ENCODE assay signal across 9 cellular contexts in the genomic region with DNA sequence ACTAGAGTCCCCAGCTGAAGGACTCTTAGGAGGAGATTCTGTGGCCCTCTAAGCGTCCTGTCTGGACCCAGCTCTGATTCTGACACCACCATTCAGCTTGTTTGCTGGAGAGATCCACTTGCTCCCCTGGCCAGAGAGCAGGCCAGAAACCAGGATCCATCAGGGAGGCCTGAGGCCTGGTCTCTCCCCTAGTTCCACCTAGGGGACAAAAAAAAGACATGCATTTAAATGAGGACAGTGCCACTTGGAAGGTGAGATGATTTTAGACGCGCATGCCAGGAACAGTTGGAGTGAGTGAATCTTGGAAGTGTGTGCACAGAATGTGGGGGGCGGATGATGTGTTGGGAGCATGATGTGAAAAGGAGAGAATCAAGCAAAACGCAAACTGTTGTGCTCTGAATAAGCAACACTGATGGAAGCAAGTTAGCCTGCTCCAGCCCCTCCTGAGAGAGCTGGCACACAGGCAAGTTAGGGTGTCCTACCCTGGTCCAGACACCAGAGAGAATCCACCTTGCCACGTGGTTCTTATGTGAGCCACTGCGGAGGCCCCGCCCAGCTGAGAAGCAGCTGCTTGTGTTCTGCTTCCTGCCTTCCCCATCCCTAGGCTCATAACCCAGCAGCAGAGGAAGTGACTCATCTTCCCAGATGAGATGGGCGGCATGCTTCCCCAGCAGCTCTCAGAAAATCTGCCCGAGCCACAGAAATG. TPM values are rescaled to one million over a fixed set of nuclear protein-coding genes. Genes with fewer than 3 reads are reported as not detected.
A peak's percentile ranks its signal among the peaks of the same experiment; 100 is the strongest.
DNase-seq lines count a peak whose midpoint lies in the region; ATAC-seq, FAIRE-seq and TF ChIP-seq lines count a peak whose summit lies in the region.
"Had no signal": no experiment of that assay in that cellular context is flagged by ENCODE, and none has a peak within 500 bp of the region (broad histone marks: within the 10 kb centered on the region; RNA-seq: fewer than 3 reads in every experiment).

No MANE protein-coding gene starts in this region.

- H3K9ac ChIP-seq in HCT116 (ENCODE audit: low read length) (peak overlapping the region; percentile 5; the same call in 1 of the 2 replicates), HepG2 (ENCODE audit: insufficient read depth, low read depth, low read length) (no peak overlapping the region)

- H3K4me3 ChIP-seq in HCT116 (replicated peaks in 1 of 2; ENCODE audit: low read depth in 1 of 2, low read length in 2 of 2), result peak overlapping the region in 1 of 2 experiments; percentile 16; a peak in 1 of 4 replicates
- no peak overlapping the region for H3K4me3 ChIP-seq in HepG2 (replicated peaks in 1 of 3; ENCODE audit: insufficient read depth in 1 of 3, low read depth in 2 of 3, low read length in 3 of 3)
- H3K4me3 ChIP-seq: breast epithelium had no signal

- H3K27me3 ChIP-seq in HCT116 (ENCODE audit: insufficient read depth, low read length) (no peaks in the 10 kb centered on the region), HepG2 (ENCODE audit: control insufficient read depth in 1 of 2, insufficient read depth in 2 of 2, low read length in 2 of 2) (peaks cover 1 to 6% of the 10 kb centered on the region in 2 experiments; a peak in 2 of 5 replicates)
- H3K27me3 ChIP-seq: breast epithelium had no signal

- H3K4me1 ChIP-seq in HCT116 (ENCODE audit: control insufficient read depth in 1 of 2, insufficient read depth in 2 of 2, low read length in 2 of 2) (peaks cover 10 to 28% of the 10 kb centered on the region in 2 experiments), HepG2 (ENCODE audit: insufficient read depth, low read length) (peaks cover 55% of the 10 kb centered on the region)
- H3K4me1 ChIP-seq: breast epithelium had no signal

- TF ChIP-seq EP300 in HepG2 (IDR thresholded peaks at IDR 0.05; ENCODE audit: low read depth in 2 of 2, low read length in 2 of 2) (no peak), HepG2 (CRISPR knock-in tag; IDR thresholded peaks at IDR 0.05; ENCODE audit: borderline replicate concordance) (no peak)

- no peaks in the 10 kb centered on the region for H3K9me2 ChIP-seq in HCT116 (ENCODE audit: insufficient read depth)

- intact Hi-C loops in HCT116 (cut with micrococcal nuclease), result no loop called here
- intact Hi-C loops in HepG2 (cut with micrococcal nuclease; ENCODE audit: unreplicated experiment), result loop anchor here (5.0 kb wide), 1 partner anchor 111 kb away; no protein-coding TSS in a partner anchor

- no peak for TF ChIP-seq CTCF in HCT116 (IDR thresholded peaks at IDR 0.05 in 2 of 3, conservative IDR thresholded peaks at IDR 0.05 in 1 of 3; ENCODE audit: borderline replicate concordance in 1 of 3, insufficient read depth in 1 of 3, low read depth in 2 of 3, low read length in 2 of 3)
- TF ChIP-seq CTCF in HepG2 (CRISPR knock-in tag; IDR thresholded peaks at IDR 0.05), result no peak; the same call in 1 of the 2 replicates
- no peak for TF ChIP-seq CTCF in D721Med (IDR thresholded peaks at IDR 0.05; ENCODE audit: insufficient read depth, missing control alignments)

- CTCF ChIA-PET in HCT116 (lab: Charles Lee) (interaction anchor here (0.8 to 9.1 kb wide), 14 partner anchors 27 to 213 kb away, joined by 3 to 255 read pairs (median 5); a partner anchor contains a TSS), HepG2 (lab: Yijun Ruan, JAX; ENCODE audit: low intra/inter-chr PET ratio, low total read pairs) (interaction anchor here (6.5 to 7.6 kb wide), 3 partner anchors 61 to 106 kb away, joined by 43 to 173 read pairs (median 72); a partner anchor contains a TSS)

- RAD21 ChIA-PET in HCT116 (lab: Charles Lee; ENCODE audit: low non-redundant PET in 1 of 2, low total read pairs in 2 of 2, uncharacterized antibody in 2 of 2, unreplicated experiment in 2 of 2), result interaction anchor here (0.9 to 3.1 kb wide), 5 partner anchors 62 to 120 kb away, joined by 3 to 16 read pairs (median 5); no protein-coding TSS in a partner anchor

- no TSS peak for BruUV-seq in HCT116 (replicated peaks; lab: Mats Ljungman, UMichigan)
- BruUV-seq in HepG2 (replicated peaks; lab: Mats Ljungman, UMichigan), result no TSS peak

- H4K20me1 ChIP-seq in HCT116 (ENCODE audit: insufficient read depth) (no peaks in the 10 kb centered on the region), HepG2 (ENCODE audit: insufficient read depth, low read length) (no peaks in the 10 kb centered on the region)

- DNase-seq in DMS79 treated with DMSO at 0.1 percent for 48 hours (lab: John Stamatoyannopoulos, UW) (peak; percentile 52), HCT116 (ENCODE audit: low read depth, low spot score) (peak; percentile 84), NCI-H2227 (lab: John Stamatoyannopoulos, UW; ENCODE audit: unreplicated experiment) (peak; percentile 58), cerebellum (ENCODE audit: low spot score) (peak; percentile 33), HepG2 (ENCODE audit: low spot score) (peak; percentile 72), D721Med (ENCODE audit: insufficient read length, low spot score) (no peak)
- peak; percentile 84 for DNase-seq in activated CD4-positive, alpha-beta T cell treated with anti-CD3 and anti-CD28 coated beads for 48 hours
- peak; percentile 58 to 74 (median 65) for DNase-seq in stimulated activated CD4-positive, alpha-beta T cell treated with anti-CD3 and anti-CD28 coated beads, TNF-alpha, amount 100 ng/mL, for 48 hours (ENCODE audit: low read depth in 3 of 3)

- peak overlapping the region; percentile 53 for H3K27ac ChIP-seq in HCT116 (ENCODE audit: low read depth, low read length)
- H3K27ac ChIP-seq in HepG2 (ENCODE audit: extremely low read length, insufficient read depth, low read length), result no peak overlapping the region

- H3K79me2 ChIP-seq in HCT116 (ENCODE audit: insufficient read depth, low read length) (no peaks in the 10 kb centered on the region), HepG2 (ENCODE audit: insufficient read depth, low read length) (no peaks in the 10 kb centered on the region)

- H3K36me3 ChIP-seq in HCT116 (ENCODE audit: control insufficient read depth in 1 of 2, insufficient read depth in 2 of 2, low read length in 2 of 2) (no peaks in the 10 kb centered on the region), HepG2 (replicated peaks in 1 of 2; ENCODE audit: control insufficient read depth in 1 of 2, insufficient read depth in 2 of 2, low read length in 2 of 2) (no peaks in the 10 kb centered on the region)
- H3K36me3 ChIP-seq: breast epithelium had no signal

- in situ Hi-C loops in HepG2 (cut with HindIII; ENCODE audit: extremely low pct_ligation_motif_present, low pct_unique_long_range_greater_than_20kb), result loop anchor here (5.0 kb wide), 1 partner anchor 104 kb away; no protein-coding TSS in a partner anchor

- H2AFZ ChIP-seq in HCT116 (ENCODE audit: low read depth, low read length, poor library complexity, severe bottlenecking), result peak overlapping the region; percentile 36
- H2AFZ ChIP-seq in HepG2 (ENCODE audit: low read length), result no peak overlapping the region

- POLR2A ChIA-PET in HCT116 (lab: Charles Lee) (interaction anchor here (1.1 to 1.2 kb wide), 2 partner anchors 62 to 106 kb away, joined by 3 to 5 read pairs; no protein-coding TSS in a partner anchor), HepG2 (lab: Yijun Ruan, JAX) (interaction anchor here (0.8 to 8.6 kb wide), 10 partner anchors 9 to 194 kb away, joined by 3 to 163 read pairs (median 4); a partner anchor contains a TSS)

- H3K9me3 ChIP-seq in HCT116 (ENCODE audit: control insufficient read depth in 1 of 2, insufficient read depth in 1 of 2, low read depth in 1 of 2, low read length in 2 of 2), result no peaks in the 10 kb centered on the region
- no peaks in the 10 kb centered on the region for H3K9me3 ChIP-seq in HepG2 (ENCODE audit: low read length)
- H3K9me3 ChIP-seq: breast epithelium had no signal

- peak; percentile 46 for TF ChIP-seq POLR2A in HCT116 (IDR thresholded peaks at IDR 0.05; ENCODE audit: borderline replicate concordance, extremely low read depth, insufficient read depth, insufficient read length)
- TF ChIP-seq POLR2A in HepG2 (IDR thresholded peaks at IDR 0.05; ENCODE audit: insufficient read depth in 1 of 2, low read depth in 2 of 2, low read length in 2 of 2), result no peak

- no peak for TF ChIP-seq RAD21 in HCT116 (IDR thresholded peaks at IDR 0.05; ENCODE audit: low read depth)
- no peak for TF ChIP-seq RAD21 in HepG2 (CRISPR knock-in tag; IDR thresholded peaks at IDR 0.05)

- 52% methylated on average over 7 of the region's 10 CpGs for WGBS in HepG2 (ENCODE audit: low lambda C conversion rate)

- peak; percentile 86 for ATAC-seq in HCT116
- ATAC-seq in HepG2, result peak; percentile 52

- peak overlapping the region; percentile 64 for H3K4me2 ChIP-seq in HCT116 (ENCODE audit: low read length)
- no peak overlapping the region for H3K4me2 ChIP-seq in HepG2 (ENCODE audit: low read depth, low read length)

- no peak for FAIRE-seq in HepG2 (lab: Jason Lieb, UNC)
- no peak for FAIRE-seq in D721Med (lab: Jason Lieb, UNC)

RNA-seq across cellular contexts. Expression of a gene that starts 8.0 kb away (rescaled TPM):
- total RNA-seq in HCT116 (2021; ENCODE audit: unreplicated experiment), result 0.81 TPM
- 0.01 and 0.03 TPM in 2 replicates for polyA plus RNA-seq in HCT116 (2012)
- total RNA-seq in cerebellum, result 16.2 TPM
- 7.6 and 15.3 TPM in 2 replicates for total RNA-seq in HepG2 (2016; rRNA removed; fragmentation: Illumina TruSeq; extraction: Trizol)
- 3.0 and 3.2 TPM in 2 replicates for total RNA-seq in HepG2 (2016; cell fraction: cytosol; rRNA removed; fragmentation: Illumina TruSeq; extraction: Trizol; ENCODE audit: low read depth)
- 6.7 and 16.4 TPM in 2 replicates for total RNA-seq in HepG2 (2016; cell fraction: insoluble cytoplasmic fraction; rRNA removed; fragmentation: Illumina TruSeq; extraction: Trizol)
- total RNA-seq in HepG2 (2016; cell fraction: membrane; rRNA removed; fragmentation: Illumina TruSeq; extraction: Trizol), result 6.2 TPM in 2 replicates
- total RNA-seq in HepG2 (2016; cell fraction: nucleus; rRNA removed; fragmentation: Illumina TruSeq; extraction: Trizol), result 24.2 and 24.5 TPM in 2 replicates
- polyA plus RNA-seq in HepG2 (2011; rRNA removed), result 19.8 and 29.6 TPM in 2 replicates
- 15.0 and 15.3 TPM in 2 replicates for polyA plus RNA-seq in HepG2 (2011; cell fraction: cytosol; rRNA removed)
- 80.8 and 94.5 TPM in 2 replicates for polyA plus RNA-seq in HepG2 (2011; cell fraction: nucleus; rRNA removed)
- 21.7 and 35.0 TPM in 2 replicates for polyA plus RNA-seq in HepG2 (2012)
- polyA plus RNA-seq in HepG2 (2016; cell fraction: cytosol; fragmentation: Illumina TruSeq; extraction: Trizol; ENCODE audit: low read depth), result 0.64 and 1.2 TPM in 2 replicates
- polyA plus RNA-seq in HepG2 (2016; cell fraction: insoluble cytoplasmic fraction; fragmentation: Illumina TruSeq; extraction: Trizol; ENCODE audit: low read depth), result 4.1 and 5.6 TPM in 2 replicates
- polyA plus RNA-seq in HepG2 (2016; cell fraction: membrane; fragmentation: Illumina TruSeq; extraction: Trizol; ENCODE audit: low read depth), result 2.4 and 2.9 TPM in 2 replicates
- polyA plus RNA-seq in HepG2 (2016; cell fraction: nucleus; fragmentation: Illumina TruSeq; extraction: Trizol; ENCODE audit: insufficient read depth, low read depth), result 31.9 and 32.0 TPM in 2 replicates
- polyA minus RNA-seq in HepG2 (2011; rRNA and poly(A)+ RNA removed; ENCODE audit: low replicate concordance), result 0.09 and 55.4 TPM in 2 replicates
- 11.1 and 12.3 TPM in 2 replicates for polyA minus RNA-seq in HepG2 (2011; cell fraction: cytosol; rRNA and poly(A)+ RNA removed)
- polyA minus RNA-seq in HepG2 (2011; cell fraction: nucleus; rRNA and poly(A)+ RNA removed), result 33.2 and 42.0 TPM in 2 replicates

RNA-seq across cellular contexts. Expression of a gene that starts 46.2 kb away (rescaled TPM):
- total RNA-seq in HCT116 (2021; ENCODE audit: unreplicated experiment), result not detected
- polyA plus RNA-seq in HCT116 (2012), result not detected in 2 replicates
- not detected for total RNA-seq in cerebellum
- not detected in 2 replicates for total RNA-seq in HepG2 (2016; rRNA removed; fragmentation: Illumina TruSeq; extraction: Trizol)
- total RNA-seq in HepG2 (2016; cell fraction: cytosol; rRNA removed; fragmentation: Illumina TruSeq; extraction: Trizol; ENCODE audit: low read depth), result not detected in 2 replicates
- total RNA-seq in HepG2 (2016; cell fraction: insoluble cytoplasmic fraction; rRNA removed; fragmentation: Illumina TruSeq; extraction: Trizol), result not detected in 2 replicates
- total RNA-seq in HepG2 (2016; cell fraction: membrane; rRNA removed; fragmentation: Illumina TruSeq; extraction: Trizol), result not detected in 2 replicates
- not detected in 2 replicates for total RNA-seq in HepG2 (2016; cell fraction: nucleus; rRNA removed; fragmentation: Illumina TruSeq; extraction: Trizol)
- not detected in 2 replicates for polyA plus RNA-seq in HepG2 (2011; rRNA removed)
- polyA plus RNA-seq in HepG2 (2011; cell fraction: cytosol; rRNA removed), result not detected in 2 replicates
- not detected in 2 replicates for polyA plus RNA-seq in HepG2 (2011; cell fraction: nucleus; rRNA removed)
- not detected in 2 replicates for polyA plus RNA-seq in HepG2 (2012)
- not detected in 2 replicates for polyA plus RNA-seq in HepG2 (2016; cell fraction: cytosol; fragmentation: Illumina TruSeq; extraction: Trizol; ENCODE audit: low read depth)
- not detected in 2 replicates for polyA plus RNA-seq in HepG2 (2016; cell fraction: insoluble cytoplasmic fraction; fragmentation: Illumina TruSeq; extraction: Trizol; ENCODE audit: low read depth)
- not detected in 2 replicates for polyA plus RNA-seq in HepG2 (2016; cell fraction: membrane; fragmentation: Illumina TruSeq; extraction: Trizol; ENCODE audit: low read depth)
- polyA plus RNA-seq in HepG2 (2016; cell fraction: nucleus; fragmentation: Illumina TruSeq; extraction: Trizol; ENCODE audit: insufficient read depth, low read depth), result not detected in 2 replicates
- not detected in 2 replicates for polyA minus RNA-seq in HepG2 (2011; rRNA and poly(A)+ RNA removed; ENCODE audit: low replicate concordance)
- polyA minus RNA-seq in HepG2 (2011; cell fraction: cytosol; rRNA and poly(A)+ RNA removed), result not detected in 2 replicates
- not detected in 2 replicates for polyA minus RNA-seq in HepG2 (2011; cell fraction: nucleus; rRNA and poly(A)+ RNA removed)
- total RNA-seq: breast epithelium had no signal
